ENCODE assay signal across 1 cellular context in the genomic region with DNA sequence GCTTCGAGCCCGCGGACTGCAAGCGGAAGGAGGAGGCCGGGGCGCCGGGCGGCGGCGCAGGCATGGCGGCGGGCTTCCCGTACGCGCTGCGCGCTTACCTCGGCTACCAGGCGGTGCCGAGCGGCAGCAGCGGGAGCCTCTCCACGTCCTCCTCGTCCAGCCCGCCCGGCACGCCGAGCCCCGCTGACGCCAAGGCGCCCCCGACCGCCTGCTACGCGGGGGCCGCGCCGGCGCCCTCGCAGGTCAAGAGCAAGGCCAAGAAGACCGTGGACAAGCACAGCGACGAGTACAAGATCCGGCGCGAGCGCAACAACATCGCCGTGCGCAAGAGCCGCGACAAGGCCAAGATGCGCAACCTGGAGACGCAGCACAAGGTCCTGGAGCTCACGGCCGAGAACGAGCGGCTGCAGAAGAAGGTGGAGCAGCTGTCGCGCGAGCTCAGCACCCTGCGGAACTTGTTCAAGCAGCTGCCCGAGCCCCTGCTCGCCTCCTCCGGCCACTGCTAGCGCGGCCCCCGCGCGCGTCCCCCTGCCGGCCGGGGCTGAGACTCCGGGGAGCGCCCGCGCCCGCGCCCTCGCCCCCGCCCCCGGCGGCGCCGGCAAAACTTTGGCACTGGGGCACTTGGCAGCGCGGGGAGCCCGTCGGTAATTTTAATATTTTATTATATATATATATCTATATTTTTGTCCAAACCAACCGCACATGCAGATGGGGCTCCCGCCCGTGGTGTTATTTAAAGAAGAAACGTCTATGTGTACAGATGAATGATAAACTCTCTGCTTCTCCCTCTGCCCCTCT.
A peak's percentile ranks its signal among the peaks of the same experiment; 100 is the strongest.
TF ChIP-seq lines count a peak whose summit lies in the region.

No MANE protein-coding gene starts in this region.

TF ChIP-seq in K562, 482 proteins besides CTCF, POLR2A, EP300 and RAD21 (continued from another document and continues in another):
- TF ChIP-seq, protein P1, sequence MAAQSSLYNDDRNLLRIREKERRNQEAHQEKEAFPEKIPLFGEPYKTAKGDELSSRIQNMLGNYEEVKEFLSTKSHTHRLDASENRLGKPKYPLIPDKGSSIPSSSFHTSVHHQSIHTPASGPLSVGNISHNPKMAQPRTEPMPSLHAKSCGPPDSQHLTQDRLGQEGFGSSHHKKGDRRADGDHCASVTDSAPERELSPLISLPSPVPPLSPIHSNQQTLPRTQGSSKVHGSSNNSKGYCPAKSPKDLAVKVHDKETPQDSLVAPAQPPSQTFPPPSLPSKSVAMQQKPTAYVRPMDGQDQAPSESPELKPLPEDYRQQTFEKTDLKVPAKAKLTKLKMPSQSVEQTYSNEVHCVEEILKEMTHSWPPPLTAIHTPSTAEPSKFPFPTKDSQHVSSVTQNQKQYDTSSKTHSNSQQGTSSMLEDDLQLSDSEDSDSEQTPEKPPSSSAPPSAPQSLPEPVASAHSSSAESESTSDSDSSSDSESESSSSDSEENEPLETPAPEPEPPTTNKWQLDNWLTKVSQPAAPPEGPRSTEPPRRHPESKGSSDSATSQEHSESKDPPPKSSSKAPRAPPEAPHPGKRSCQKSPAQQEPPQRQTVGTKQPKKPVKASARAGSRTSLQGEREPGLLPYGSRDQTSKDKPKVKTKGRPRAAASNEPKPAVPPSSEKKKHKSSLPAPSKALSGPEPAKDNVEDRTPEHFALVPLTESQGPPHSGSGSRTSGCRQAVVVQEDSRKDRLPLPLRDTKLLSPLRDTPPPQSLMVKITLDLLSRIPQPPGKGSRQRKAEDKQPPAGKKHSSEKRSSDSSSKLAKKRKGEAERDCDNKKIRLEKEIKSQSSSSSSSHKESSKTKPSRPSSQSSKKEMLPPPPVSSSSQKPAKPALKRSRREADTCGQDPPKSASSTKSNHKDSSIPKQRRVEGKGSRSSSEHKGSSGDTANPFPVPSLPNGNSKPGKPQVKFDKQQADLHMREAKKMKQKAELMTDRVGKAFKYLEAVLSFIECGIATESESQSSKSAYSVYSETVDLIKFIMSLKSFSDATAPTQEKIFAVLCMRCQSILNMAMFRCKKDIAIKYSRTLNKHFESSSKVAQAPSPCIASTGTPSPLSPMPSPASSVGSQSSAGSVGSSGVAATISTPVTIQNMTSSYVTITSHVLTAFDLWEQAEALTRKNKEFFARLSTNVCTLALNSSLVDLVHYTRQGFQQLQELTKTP (IDR thresholded peaks at IDR 0.05; ENCODE audit: low read depth in 1 of 2, partially characterized antibody in 2 of 2), result no peak
- TF ChIP-seq RNF219 (CRISPR knock-in tag; IDR thresholded peaks at IDR 0.05) (no peak), FOXA1 (IDR thresholded peaks at IDR 0.05; ENCODE audit: borderline replicate concordance) (no peak), POU5F1 (IDR thresholded peaks at IDR 0.05; ENCODE audit: borderline replicate concordance, low read depth, low read length, partially characterized antibody) (no peak), ZC3H4 (CRISPR knock-in tag; IDR thresholded peaks at IDR 0.05; ENCODE audit: borderline replicate concordance) (peak; percentile 96), BRCA1 (IDR thresholded peaks at IDR 0.05) (no peak), BRCA1 (CRISPR knock-in tag; IDR thresholded peaks at IDR 0.05) (no peak), HNRNPUL1 (IDR thresholded peaks at IDR 0.05; ENCODE audit: low read length) (no peak), ZKSCAN3 (CRISPR knock-in tag; IDR thresholded peaks at IDR 0.05) (no peak), RCOR1 (IDR thresholded peaks at IDR 0.05; ENCODE audit: borderline replicate concordance in 1 of 2, low read depth in 2 of 2, low read length in 2 of 2) (no peak), NFYB (IDR thresholded peaks at IDR 0.05; ENCODE audit: extremely low read depth, insufficient read length) (no peak), JUN (IDR thresholded peaks at IDR 0.05; ENCODE audit: borderline replicate concordance, low read depth, low read length) (no peak), JUN (CRISPR knock-in tag; IDR thresholded peaks at IDR 0.05; ENCODE audit: borderline replicate concordance) (0 out of 2 replicates have a peak, but pooled peaks have one; percentile 22), RBM34 (IDR thresholded peaks at IDR 0.05; ENCODE audit: borderline replicate concordance, insufficient read depth, low read length) (no peak), RBM22 (IDR thresholded peaks at IDR 0.05; ENCODE audit: low read depth, low read length, poor library complexity, severe bottlenecking) (peak; percentile 94), ETV1 (tag; conservative IDR thresholded peaks at IDR 0.05; ENCODE audit: low read depth) (no peak), HSF4 (CRISPR knock-in tag; IDR thresholded peaks at IDR 0.05; ENCODE audit: borderline replicate concordance) (no peak), HLTF (IDR thresholded peaks at IDR 0.05) (no peak), MED1 (CRISPR knock-in tag; IDR thresholded peaks at IDR 0.05; ENCODE audit: borderline replicate concordance) (peak; percentile 92; the same call in 1 of the 2 replicates), U2AF1 (optimal IDR thresholded peaks at IDR 0.05; ENCODE audit: low read depth, low read length) (no peak), MEF2D (tag; conservative IDR thresholded peaks at IDR 0.05; ENCODE audit: low read depth) (no peak), ARID1B (IDR thresholded peaks at IDR 0.05) (no peak), YY1 (IDR thresholded peaks at IDR 0.05; ENCODE audit: borderline replicate concordance in 1 of 3, control insufficient read depth in 1 of 3, extremely low read depth in 1 of 3, insufficient read depth in 3 of 3, insufficient read length in 1 of 3, insufficient replicate concordance in 2 of 3, low read depth in 1 of 3, low read length in 2 of 3) (peak in 1 of 3 experiments; percentile 74), NFE2 (IDR thresholded peaks at IDR 0.05; ENCODE audit: low read depth) (no peak), MITF (IDR thresholded peaks at IDR 0.05) (no peak), SPI1 (IDR thresholded peaks at IDR 0.05; ENCODE audit: borderline replicate concordance, low read depth, low read length) (no peak), RHOXF2B (CRISPR knock-in tag; conservative IDR thresholded peaks at IDR 0.05) (no peak), SIX5 (IDR thresholded peaks at IDR 0.05; ENCODE audit: borderline replicate concordance in 1 of 2, insufficient read depth in 1 of 2, low read depth in 1 of 2, low read length in 2 of 2) (no peak), HNRNPLL (IDR thresholded peaks at IDR 0.05; ENCODE audit: low read depth, low read length, poor library complexity, severe bottlenecking) (peak; percentile 84), E2F8 (IDR thresholded peaks at IDR 0.05; ENCODE audit: low read depth, partially characterized antibody) (no peak), HOMEZ (CRISPR knock-in tag; IDR thresholded peaks at IDR 0.05) (0 out of 2 replicates have a peak, but pooled peaks have one; percentile 69), NFRKB (IDR thresholded peaks at IDR 0.05; ENCODE audit: low read depth) (peak; percentile 41; the same call in 1 of the 2 replicates), XRCC3 (IDR thresholded peaks at IDR 0.05) (no peak), RB1 (IDR thresholded peaks at IDR 0.05; ENCODE audit: low read depth) (0 out of 2 replicates have a peak, but pooled peaks have one; percentile 35), PURB (CRISPR knock-in tag; IDR thresholded peaks at IDR 0.05; ENCODE audit: low read depth) (no peak), POLR2B (IDR thresholded peaks at IDR 0.05; ENCODE audit: low read depth, partially characterized antibody) (peak; percentile 13)
- TF ChIP-seq, protein P2, sequence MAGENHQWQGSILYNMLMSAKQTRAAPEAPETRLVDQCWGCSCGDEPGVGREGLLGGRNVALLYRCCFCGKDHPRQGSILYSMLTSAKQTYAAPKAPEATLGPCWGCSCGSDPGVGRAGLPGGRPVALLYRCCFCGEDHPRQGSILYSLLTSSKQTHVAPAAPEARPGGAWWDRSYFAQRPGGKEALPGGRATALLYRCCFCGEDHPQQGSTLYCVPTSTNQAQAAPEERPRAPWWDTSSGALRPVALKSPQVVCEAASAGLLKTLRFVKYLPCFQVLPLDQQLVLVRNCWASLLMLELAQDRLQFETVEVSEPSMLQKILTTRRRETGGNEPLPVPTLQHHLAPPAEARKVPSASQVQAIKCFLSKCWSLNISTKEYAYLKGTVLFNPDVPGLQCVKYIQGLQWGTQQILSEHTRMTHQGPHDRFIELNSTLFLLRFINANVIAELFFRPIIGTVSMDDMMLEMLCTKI (IDR thresholded peaks at IDR 0.05; ENCODE audit: partially characterized antibody), result no peak
- TF ChIP-seq, protein P3, sequence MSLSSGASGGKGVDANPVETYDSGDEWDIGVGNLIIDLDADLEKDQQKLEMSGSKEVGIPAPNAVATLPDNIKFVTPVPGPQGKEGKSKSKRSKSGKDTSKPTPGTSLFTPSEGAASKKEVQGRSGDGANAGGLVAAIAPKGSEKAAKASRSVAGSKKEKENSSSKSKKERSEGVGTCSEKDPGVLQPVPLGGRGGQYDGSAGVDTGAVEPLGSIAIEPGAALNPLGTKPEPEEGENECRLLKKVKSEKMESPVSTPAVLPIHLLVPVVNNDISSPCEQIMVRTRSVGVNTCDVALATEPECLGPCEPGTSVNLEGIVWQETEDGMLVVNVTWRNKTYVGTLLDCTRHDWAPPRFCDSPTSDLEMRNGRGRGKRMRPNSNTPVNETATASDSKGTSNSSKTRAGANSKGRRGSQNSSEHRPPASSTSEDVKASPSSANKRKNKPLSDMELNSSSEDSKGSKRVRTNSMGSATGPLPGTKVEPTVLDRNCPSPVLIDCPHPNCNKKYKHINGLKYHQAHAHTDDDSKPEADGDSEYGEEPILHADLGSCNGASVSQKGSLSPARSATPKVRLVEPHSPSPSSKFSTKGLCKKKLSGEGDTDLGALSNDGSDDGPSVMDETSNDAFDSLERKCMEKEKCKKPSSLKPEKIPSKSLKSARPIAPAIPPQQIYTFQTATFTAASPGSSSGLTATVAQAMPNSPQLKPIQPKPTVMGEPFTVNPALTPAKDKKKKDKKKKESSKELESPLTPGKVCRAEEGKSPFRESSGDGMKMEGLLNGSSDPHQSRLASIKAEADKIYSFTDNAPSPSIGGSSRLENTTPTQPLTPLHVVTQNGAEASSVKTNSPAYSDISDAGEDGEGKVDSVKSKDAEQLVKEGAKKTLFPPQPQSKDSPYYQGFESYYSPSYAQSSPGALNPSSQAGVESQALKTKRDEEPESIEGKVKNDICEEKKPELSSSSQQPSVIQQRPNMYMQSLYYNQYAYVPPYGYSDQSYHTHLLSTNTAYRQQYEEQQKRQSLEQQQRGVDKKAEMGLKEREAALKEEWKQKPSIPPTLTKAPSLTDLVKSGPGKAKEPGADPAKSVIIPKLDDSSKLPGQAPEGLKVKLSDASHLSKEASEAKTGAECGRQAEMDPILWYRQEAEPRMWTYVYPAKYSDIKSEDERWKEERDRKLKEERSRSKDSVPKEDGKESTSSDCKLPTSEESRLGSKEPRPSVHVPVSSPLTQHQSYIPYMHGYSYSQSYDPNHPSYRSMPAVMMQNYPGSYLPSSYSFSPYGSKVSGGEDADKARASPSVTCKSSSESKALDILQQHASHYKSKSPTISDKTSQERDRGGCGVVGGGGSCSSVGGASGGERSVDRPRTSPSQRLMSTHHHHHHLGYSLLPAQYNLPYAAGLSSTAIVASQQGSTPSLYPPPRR (CRISPR knock-in tag; IDR thresholded peaks at IDR 0.05; ENCODE audit: borderline replicate concordance), result no peak; the same call in 1 of the 2 replicates
